Comparison of ENCODE assay signal across 8 cellular contexts in the genomic region with DNA sequence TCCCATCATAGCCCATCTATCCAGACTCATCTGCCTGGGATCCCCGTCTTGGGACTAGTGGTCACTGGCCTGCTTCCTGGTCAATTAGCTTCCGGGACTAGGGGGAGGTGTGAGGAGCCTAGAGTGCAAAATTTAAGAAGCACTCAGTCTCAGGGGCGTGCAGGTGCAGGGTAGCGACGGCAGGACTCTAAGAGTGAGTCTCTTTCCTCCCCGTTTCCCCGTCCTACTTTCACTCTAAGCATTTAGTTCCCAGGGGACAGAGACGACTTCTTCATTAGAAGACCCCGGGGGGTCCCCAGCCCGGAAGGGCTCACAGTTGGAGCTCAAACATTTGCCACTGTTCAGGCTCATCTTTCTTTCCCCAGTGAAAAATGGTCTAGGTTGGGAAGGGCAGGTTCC. TPM values are rescaled to one million over a fixed set of nuclear protein-coding genes. Genes with fewer than 3 reads are reported as not detected.
DNase-seq lines count a peak whose midpoint lies in the region; ATAC-seq and TF ChIP-seq lines count a peak whose summit lies in the region.

No MANE protein-coding gene starts in this region.

- peaks cover 4% of the 10 kb centered on the region; the same call in 1 of the 2 replicates for H3K9me3 ChIP-seq in NT2/D1 (ENCODE audit: insufficient read depth, low read length)
- H3K9me3 ChIP-seq in esophagus muscularis mucosa, result no peaks in the 10 kb centered on the region

- WGBS in esophagus muscularis mucosa, result 39% methylated on average over 10 of the region's 10 CpGs

- no peak for TF ChIP-seq POLR2A in esophagus muscularis mucosa (IDR thresholded peaks at IDR 0.05; ENCODE audit: low read depth)

- peak overlapping the region; percentile 52 for H3K9ac ChIP-seq in NT2/D1 (ENCODE audit: insufficient read length, low read depth)

- no peak for TF ChIP-seq CTCF in GM20000 (IDR thresholded peaks at IDR 0.05; ENCODE audit: extremely low read depth, missing control alignments)
- TF ChIP-seq CTCF in esophagus muscularis mucosa (IDR thresholded peaks at IDR 0.05), result no peak

- H3K36me3 ChIP-seq in NT2/D1 (ENCODE audit: insufficient read depth, insufficient read length, low read length) (peaks cover 3% of the 10 kb centered on the region), esophagus muscularis mucosa (no peaks in the 10 kb centered on the region)

- peak overlapping the region; percentile 83 to 90 (median 86) for H3K27ac ChIP-seq in esophagus muscularis mucosa (replicated peaks in 1 of 4)

- ATAC-seq in HG02852 (IDR thresholded peaks at IDR 0.05; ENCODE audit: unreplicated experiment) (no peak), HG03565 (IDR thresholded peaks at IDR 0.05; ENCODE audit: unreplicated experiment) (no peak), sciatic nerve (no peak)

- H3K4me1 ChIP-seq in NT2/D1 (ENCODE audit: insufficient read depth, insufficient read length) (peaks cover 2% of the 10 kb centered on the region), esophagus muscularis mucosa (peaks cover 22 to 44% (median 40%) of the 10 kb centered on the region in 4 donors)

- intact Hi-C loops in esophagus muscularis mucosa (cut with DNase I) (loop anchor here (10.0 kb wide), 1 partner anchor 301 kb away; no protein-coding TSS in a partner anchor), sciatic nerve (cut with DNase I) (loop anchor here (10.0 kb wide), 1 partner anchor 521 kb away; no protein-coding TSS in a partner anchor)

- peaks cover 17% of the 10 kb centered on the region for H3K27me3 ChIP-seq in NT2/D1 (ENCODE audit: insufficient read depth, insufficient read length)
- H3K27me3 ChIP-seq in esophagus muscularis mucosa, result peaks cover 0 to 7% (median 0%) of the 10 kb centered on the region in 4 donors

- TF ChIP-seq EP300 in esophagus muscularis mucosa (IDR thresholded peaks at IDR 0.05), result no peak

- H3K4me3 ChIP-seq in NT2/D1 (ENCODE audit: insufficient read length, low read depth) (peak overlapping the region; percentile 84), esophagus muscularis mucosa (peak overlapping the region; percentile 81 to 99 (median 96)), skeletal muscle cell (ENCODE audit: low read depth, low read length) (peak overlapping the region; percentile 77)

- DNase-seq in GM20000 (ENCODE audit: low spot score) (peak; percentile 74), NT2/D1 (ENCODE audit: low read depth, low spot score) (no peak), esophagus muscularis mucosa (ENCODE audit: extremely low spot score) (no peak), skeletal muscle cell (ENCODE audit: low read depth) (no peak), sciatic nerve (ENCODE audit: low spot score) (no peak)
- no peak for DNase-seq in activated CD8-positive, alpha-beta memory T cell treated with anti-CD3 and anti-CD28 coated beads, Interleukin-2, amount 50 U/mL, for 4 hours

RNA-seq across cellular contexts. Expression of gene ZNHIT3, which starts 0.7 kb away (rescaled TPM):
- total RNA-seq in esophagus muscularis mucosa (10 to 100 TPM; 18.4 to 35.1 (median 25.8) TPM), sciatic nerve (28.6 TPM)

RNA-seq across cellular contexts. Expression of gene MYO19, which starts 48.9 kb away (rescaled TPM):
- 10 to 100 TPM; 29.5 to 68.1 (median 44.3) TPM for total RNA-seq in esophagus muscularis mucosa
- 46.5 TPM for total RNA-seq in sciatic nerve

RNA-seq across cellular contexts. Expression of gene PIGW, which starts 49.0 kb away (rescaled TPM):
- total RNA-seq in esophagus muscularis mucosa (1 to 10 TPM; 2.5 to 6.5 (median 4.4) TPM), sciatic nerve (3.2 TPM)

RNA-seq across cellular contexts. Expression of gene GGNBP2, which starts 58.9 kb away (rescaled TPM):
- total RNA-seq in esophagus muscularis mucosa (10 to 100 TPM; 41.6 to 55.8 (median 54.2) TPM), sciatic nerve (88.8 TPM)
